In the genomic region with DNA sequence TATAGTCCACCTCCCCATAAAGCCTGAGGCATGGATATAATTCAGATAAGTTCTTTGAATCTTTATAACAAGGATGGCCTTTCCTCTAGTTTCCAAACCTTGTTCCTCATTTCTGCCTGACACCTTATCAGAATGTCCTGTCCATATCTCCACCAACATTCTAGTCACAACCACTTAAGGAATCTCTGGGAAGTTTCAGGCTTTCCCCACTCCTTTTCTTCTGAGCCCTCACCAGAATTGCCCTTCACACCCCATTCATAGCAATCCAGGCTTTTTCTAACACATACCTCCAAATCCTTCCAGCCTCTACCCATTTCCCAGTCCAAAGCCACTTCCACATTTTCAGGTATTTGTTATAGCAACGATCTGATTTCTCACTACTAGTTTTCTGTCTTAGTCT, we compare ENCODE assay signal across 29 cellular contexts.
"Had no signal": no experiment of that assay in that cellular context is flagged by ENCODE, and none has a peak within 500 bp of the region (broad histone marks: within the 10 kb centered on the region; RNA-seq: fewer than 3 reads in every experiment).

No MANE protein-coding gene starts in this region.

- H3K4me1 ChIP-seq: adrenal gland, ascending aorta, body of pancreas, breast epithelium had no signal

- DNase-seq: activated effector memory CD4-positive, alpha-beta T cell treated with anti-CD3 and anti-CD28 coated beads, Interleukin-2, amount 50 U/mL, for 16 hours; activated effector memory CD4-positive, alpha-beta T cell treated with Interleukin-2 at 50 U/mL for 16 hours; activated gamma-delta T cell; activated gamma-delta T cell treated with Interleukin-2 at 50 U/mL for 16 hours; activated naive CD4-positive, alpha-beta T cell; activated naive CD4-positive, alpha-beta T cell treated with anti-CD3 and anti-CD28 coated beads for 36 hours; activated naive CD4-positive, alpha-beta T cell treated with anti-CD3 and anti-CD28 coated beads, Interleukin-2, amount 10 ng/mL, durations not matched to agents 7 days and 5 days; activated naive CD4-positive, alpha-beta T cell treated with anti-CD3 and anti-CD28 coated beads, Interleukin-2, amount 50 U/mL, for 16 hours; activated naive CD4-positive, alpha-beta T cell treated with Interleukin-2 at 50 U/mL for 16 hours; activated naive CD8-positive, alpha-beta T cell treated with anti-CD3 and anti-CD28 coated beads for 36 hours; activated naive CD8-positive, alpha-beta T cell treated with anti-CD3 and anti-CD28 coated beads, Interleukin-2, amount 10 ng/mL, durations not matched to agents 7 days and 5 days; activated naive CD8-positive, alpha-beta T cell treated with anti-CD3 and anti-CD28 coated beads, Interleukin-2, amount 50 U/mL, for 24 hours; activated T-cell treated with anti-CD3 and anti-CD28 coated beads, Interleukin-2, amount 50 U/mL, for 1 hour; activated T-cell treated with anti-CD3 and anti-CD28 coated beads, Interleukin-2, amount 50 U/mL, for 24 hours; activated T-cell treated with anti-CD3 and anti-CD28 coated beads, Interleukin-2, amount 50 U/mL, for 4 hours; activated T-cell treated with anti-CD3 and anti-CD28 coated beads, Interleukin-2, amount 50 U/mL, for 48 hours; activated T-cell treated with anti-CD3 and anti-CD28 coated beads, Interleukin-2, amount 50 U/mL, for 72 hours; amniotic stem cell; amygdala; anterior cingulate cortex; aorta; body of pancreas; brain microvascular endothelial cell; caudate nucleus; central memory CD4-positive, alpha-beta T cell had no signal

- H3K9me3 ChIP-seq: adrenal gland, ascending aorta, body of pancreas had no signal

- H3K27ac ChIP-seq: adrenal gland, ascending aorta, body of pancreas, brain microvascular endothelial cell, breast epithelium, cardiac muscle cell had no signal

- H3K27me3 ChIP-seq: ascending aorta, body of pancreas had no signal

- H3K36me3 ChIP-seq: adrenal gland, ascending aorta, brain microvascular endothelial cell, breast epithelium, cardiac muscle cell had no signal

- H3K4me3 ChIP-seq: adrenal gland, ascending aorta, body of pancreas, breast epithelium, cardiac muscle cell had no signal
